ENCODE assay signal across 15 cellular contexts in genomic region chr10:44992070-44992731, GRCh38. TPM values are rescaled to one million over a fixed set of nuclear protein-coding genes. Genes with fewer than 3 reads are reported as not detected.
A peak's percentile ranks its signal among the peaks of the same experiment; 100 is the strongest.
DNase-seq lines count a peak whose midpoint lies in the region; ATAC-seq and TF ChIP-seq lines count a peak whose summit lies in the region.
"Had no signal": no experiment of that assay in that cellular context is flagged by ENCODE, and none has a peak within 500 bp of the region (broad histone marks: within the 10 kb centered on the region; RNA-seq: fewer than 3 reads in every experiment).

No MANE protein-coding gene starts in this region.

- H2AFZ ChIP-seq in neuronal stem cell (ENCODE audit: low read length) (no peak overlapping the region), hepatocyte (no peak overlapping the region)

- H3K14ac ChIP-seq in neuronal stem cell (ENCODE audit: low read length) = no peak overlapping the region

- no peak overlapping the region for H3K23ac ChIP-seq in neuronal stem cell (ENCODE audit: low read depth, low read length, poor library complexity)

- no peaks in the 10 kb centered on the region for H3K79me1 ChIP-seq in neuronal stem cell (ENCODE audit: low read depth, low read length)

- peak overlapping the region in 9 of 10 donors; percentile 21 to 99 (median 65) for H3K27ac ChIP-seq in heart right ventricle
- no peak overlapping the region for H3K27ac ChIP-seq in neuronal stem cell (replicated peaks; ENCODE audit: low read length)
- H3K27ac ChIP-seq in upper lobe of left lung = peak overlapping the region in 3 of 4 donors; percentile 52 to 92 (median 87)
- no peak overlapping the region for H3K27ac ChIP-seq in hepatocyte
- H3K27ac ChIP-seq: Peyer's patch had no signal

- H3K9me3 ChIP-seq in heart right ventricle = no peaks in the 10 kb centered on the region
- no peaks in the 10 kb centered on the region for H3K9me3 ChIP-seq in neuronal stem cell (replicated peaks in 1 of 2; ENCODE audit: control insufficient read depth in 2 of 2, insufficient read depth in 1 of 2, low read depth in 1 of 2, low read length in 2 of 2)
- H3K9me3 ChIP-seq in upper lobe of left lung = no peaks in the 10 kb centered on the region
- H3K9me3 ChIP-seq in hepatocyte (ENCODE audit: low read depth) = no peaks in the 10 kb centered on the region
- H3K9me3 ChIP-seq: Peyer's patch had no signal

- no peak overlapping the region for H2BK15ac ChIP-seq in neuronal stem cell (ENCODE audit: low read length)

- WGBS in heart right ventricle, 2 donors = 59 to 62% methylated on average over 11 of the region's 11 CpGs
- WGBS in neuronal stem cell (ENCODE audit: extremely low coverage in 2 of 2, insufficient read length in 2 of 2, insufficient replicate concordance in 1 of 2), 2 donors = no CpG with 5 or more reads among the region's 11 CpGs
- WGBS in upper lobe of left lung, 2 donors = 81 to 94% methylated on average over 6 to 9 of the region's 11 CpGs
- 98% methylated on average over 11 of the region's 11 CpGs for WGBS in hepatocyte (ENCODE audit: low lambda C conversion rate, missing lambda C conversion rate)

- H3K18ac ChIP-seq in neuronal stem cell (ENCODE audit: low read length) = peak overlapping the region; percentile 20

- H3K4me2 ChIP-seq in neuronal stem cell (ENCODE audit: insufficient read depth, low read length, poor library complexity, severe bottlenecking) (no peak overlapping the region), hepatocyte (no peak overlapping the region)

- intact Hi-C loops in heart right ventricle (cut with DNase I) = loop anchor here in 4 of 10 donors (5.0 to 10.0 kb wide), 4 partner anchors 57 to 433 kb away; no protein-coding TSS in a partner anchor

- no peaks in the 10 kb centered on the region for H3K9me2 ChIP-seq in hepatocyte (replicated peaks; ENCODE audit: insufficient read depth)

- H3K79me2 ChIP-seq in hepatocyte = no peaks in the 10 kb centered on the region

- H4K8ac ChIP-seq in neuronal stem cell (ENCODE audit: low read depth, low read length) = no peak overlapping the region

- H2BK12ac ChIP-seq in neuronal stem cell (ENCODE audit: low read length) = no peak overlapping the region

- no peak overlapping the region for H2BK120ac ChIP-seq in neuronal stem cell (ENCODE audit: low read depth, low read length)

- no peak overlapping the region for H4K91ac ChIP-seq in neuronal stem cell (ENCODE audit: low read depth, low read length, poor library complexity)

- TF ChIP-seq CTCF in heart right ventricle (IDR thresholded peaks at IDR 0.05) (no peak), upper lobe of left lung (IDR thresholded peaks at IDR 0.05) (no peak), hepatocyte (IDR thresholded peaks at IDR 0.05; ENCODE audit: poor library complexity) (no peak)

- H3K4ac ChIP-seq in neuronal stem cell (ENCODE audit: low read length) = no peak overlapping the region

- no peak overlapping the region for H3K9ac ChIP-seq in neuronal stem cell (ENCODE audit: low read depth, low read length, poor library complexity)

- H3K27me3 ChIP-seq in heart right ventricle (no peaks in the 10 kb centered on the region), neuronal stem cell (ENCODE audit: control insufficient read depth in 3 of 3, insufficient read depth in 3 of 3, low read depth in 1 of 3, low read length in 3 of 3) (peaks cover 0 to 2% (median 0%) of the 10 kb centered on the region in 3 experiments), upper lobe of left lung (no peaks in the 10 kb centered on the region), hepatocyte (no peaks in the 10 kb centered on the region)
- H3K27me3 ChIP-seq: Peyer's patch had no signal

- peak; percentile 49 for DNase-seq in activated CD8-positive, alpha-beta memory T cell treated with anti-CD3 and anti-CD28 coated beads for 24 hours
- no peak for DNase-seq in activated CD8-positive, alpha-beta memory T cell treated with anti-CD3 and anti-CD28 coated beads, Interleukin-2, amount 50 U/mL, for 4 hours
- DNase-seq in heart right ventricle (peak in 1 of 2 donors; percentile 56), neuronal stem cell (ENCODE audit: low spot score) (no peak), upper lobe of left lung (no peak), SW480 (ENCODE audit: low spot score) (no peak), medulla oblongata (ENCODE audit: extremely low spot score) (no peak), hepatocyte (ENCODE audit: low spot score) (no peak)
- DNase-seq: activated effector memory CD4-positive, alpha-beta T cell treated with Interleukin-2 at 50 U/mL for 16 hours; MM.1S; NCI-H2081; nephron progenitor cell; Peyer's patch; stimulated activated CD4-positive, alpha-beta T cell treated with anti-CD3 and anti-CD28 coated beads, Interleukin-2, amount 100 ng/mL, for 48 hours had no signal

- TF ChIP-seq POLR2A in upper lobe of left lung (IDR thresholded peaks at IDR 0.05) = no peak

- no peak overlapping the region for H2AK5ac ChIP-seq in neuronal stem cell (ENCODE audit: low read depth, low read length)

- H3K36me3 ChIP-seq in heart right ventricle = peaks cover 0 to 73% (median 30%) of the 10 kb centered on the region in 9 donors
- no peaks in the 10 kb centered on the region for H3K36me3 ChIP-seq in neuronal stem cell (replicated peaks in 1 of 2; ENCODE audit: control insufficient read depth in 2 of 2, insufficient read depth in 2 of 2, low read length in 2 of 2)
- H3K36me3 ChIP-seq in upper lobe of left lung = peaks cover 0 to 32% (median 13%) of the 10 kb centered on the region in 4 donors
- no peaks in the 10 kb centered on the region for H3K36me3 ChIP-seq in hepatocyte (replicated peaks; ENCODE audit: insufficient read depth, low read depth)

- H3K4me3 ChIP-seq in heart right ventricle = no peak overlapping the region
- H3K4me3 ChIP-seq in neuronal stem cell (ENCODE audit: low read length in 2 of 2) = no peak overlapping the region
- no peak overlapping the region for H3K4me3 ChIP-seq in upper lobe of left lung
- H3K4me3 ChIP-seq in hepatocyte = no peak overlapping the region
- H3K4me3 ChIP-seq: Peyer's patch had no signal

- H2BK5ac ChIP-seq in neuronal stem cell (ENCODE audit: low read length) = no peak overlapping the region

- ATAC-seq in heart right ventricle = no peak
- no peak for ATAC-seq in upper lobe of left lung (ENCODE audit: low FRiP score in 2 of 2)
- ATAC-seq: CD8-positive, alpha-beta T cell had no signal

- H3K4me1 ChIP-seq in heart right ventricle = peaks cover 43 to 89% (median 75%) of the 10 kb centered on the region in 9 donors
- H3K4me1 ChIP-seq in neuronal stem cell (ENCODE audit: control insufficient read depth in 2 of 2, insufficient read depth in 1 of 2, low read depth in 1 of 2, low read length in 2 of 2) = peaks cover 0 to 15% of the 10 kb centered on the region in 2 donors
- H3K4me1 ChIP-seq in upper lobe of left lung = peaks cover 58 to 80% (median 64%) of the 10 kb centered on the region in 4 donors
- peaks cover 16% of the 10 kb centered on the region for H3K4me1 ChIP-seq in hepatocyte (ENCODE audit: insufficient read depth)

- no peak for TF ChIP-seq EP300 in upper lobe of left lung (IDR thresholded peaks at IDR 0.05)

- no peaks in the 10 kb centered on the region for H4K20me1 ChIP-seq in hepatocyte (ENCODE audit: insufficient read depth, poor library complexity, severe bottlenecking)

RNA-seq across cellular contexts. Expression of gene ZNF22, which starts 8.5 kb away (rescaled TPM):
- total RNA-seq in heart right ventricle = 10 to 100 TPM; 11.0 to 17.2 (median 15.4) TPM
- polyA plus RNA-seq in heart right ventricle = 10 to 100 TPM; 16.2 to 16.3 TPM
- 65.4 TPM for polyA plus RNA-seq in neuronal stem cell (2013, experiment 1 of 2)
- polyA plus RNA-seq in neuronal stem cell (2013, experiment 2 of 2) = 66.3 TPM
- total RNA-seq in upper lobe of left lung = 10 to 100 TPM in 4 of 6 donors, 1 to 10 TPM in 2; 8.4 to 26.9 (median 18.4) TPM
- 32.2 and 41.7 TPM in 2 replicates for total RNA-seq in hepatocyte
- polyA plus RNA-seq in hepatocyte = 20.5 and 25.9 TPM in 2 replicates

RNA-seq across cellular contexts. Expression of gene DEPP1, which starts 13.6 kb away (rescaled TPM):
- 100 to 1,000 TPM in 1 of 10 donors, 10 to 100 TPM in 9; 10.0 to 172 (median 23.8) TPM for total RNA-seq in heart right ventricle
- polyA plus RNA-seq in heart right ventricle = 10 to 100 TPM; 27.6 to 40.3 TPM
- 0.22 TPM for polyA plus RNA-seq in neuronal stem cell (2013, experiment 1 of 2)
- polyA plus RNA-seq in neuronal stem cell (2013, experiment 2 of 2) = 0.26 TPM
- total RNA-seq in upper lobe of left lung = 100 to 1,000 TPM in 3 of 6 donors, 10 to 100 TPM in 3; 42.0 to 405 (median 95.6) TPM
- total RNA-seq in hepatocyte = 24.0 and 30.6 TPM in 2 replicates
- 45.6 and 54.7 TPM in 2 replicates for polyA plus RNA-seq in hepatocyte
- total RNA-seq: CD8-positive, alpha-beta T cell had no signal

RNA-seq across cellular contexts. Expression of gene RASSF4, which starts 32.6 kb away (rescaled TPM):
- 100 to 1,000 TPM in 2 of 10 donors, 10 to 100 TPM in 8; 73.3 to 120 (median 79.9) TPM for total RNA-seq in heart right ventricle
- polyA plus RNA-seq in heart right ventricle = 10 to 100 TPM; 41.2 to 89.4 TPM
- 13.0 TPM for polyA plus RNA-seq in neuronal stem cell (2013, experiment 1 of 2)
- 13.1 TPM for polyA plus RNA-seq in neuronal stem cell (2013, experiment 2 of 2)
- total RNA-seq in upper lobe of left lung = 100 to 1,000 TPM in 1 of 6 donors, 10 to 100 TPM in 5; 23.4 to 194 (median 48.0) TPM
- total RNA-seq in hepatocyte = 19.2 and 23.5 TPM in 2 replicates
- polyA plus RNA-seq in hepatocyte = 20.1 and 26.8 TPM in 2 replicates

Comparison
In these comparisons a context has a peak if more than half of its experiments do, and no peak if none do; other contexts are left out.
1. H3K27ac ChIP-seq: peak in heart right ventricle (9 of 10) and upper lobe of left lung (3 of 4); none in neuronal stem cell (single experiment) and hepatocyte (single experiment).